ENCODE assay signal across 1 cellular context in genomic region chr1:156765664-156766063, GRCh38.
TF ChIP-seq lines count a peak whose summit lies in the region.

No MANE protein-coding gene starts in this region.

TF ChIP-seq in A549, 52 proteins besides CTCF, POLR2A, EP300 and RAD21 (continued from another document):
- no peak for TF ChIP-seq ZC3H11A (IDR thresholded peaks at IDR 0.05)
- TF ChIP-seq REST (IDR thresholded peaks at IDR 0.05): no peak
- TF ChIP-seq, protein P1, sequence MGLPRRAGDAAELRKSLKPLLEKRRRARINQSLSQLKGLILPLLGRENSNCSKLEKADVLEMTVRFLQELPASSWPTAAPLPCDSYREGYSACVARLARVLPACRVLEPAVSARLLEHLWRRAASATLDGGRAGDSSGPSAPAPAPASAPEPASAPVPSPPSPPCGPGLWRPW (IDR thresholded peaks at IDR 0.05): no peak
- no peak for TF ChIP-seq ELK1 (IDR thresholded peaks at IDR 0.05; ENCODE audit: low read depth, low read length)
TF ChIP-seq in A549: peak in this region for 0.
